In genomic region chrX:48981178-48981577, GRCh38 we compare ENCODE assay signal across 10 cellular contexts.
"Had no signal": no experiment of that assay in that cellular context is flagged by ENCODE, and none has a peak within 500 bp of the region (broad histone marks: within the 10 kb centered on the region; RNA-seq: fewer than 3 reads in every experiment).

No MANE protein-coding gene starts in this region.

- ATAC-seq: HCT116, HepG2 had no signal

- DNase-seq: GM23248, GOT3, H7, IMR-90, KBM-7 had no signal

- H3K4me2 ChIP-seq: KMS-11 had no signal

- H3K4me1 ChIP-seq: HAP-1 had no signal

- H3K9me3 ChIP-seq: HAP-1 had no signal

- H3K4me3 ChIP-seq: GM23248, HAP-1 had no signal

- FAIRE-seq: HepG2 had no signal

- H3K27ac ChIP-seq: GM23248, HL-60, KMS-11 had no signal

- H2AFZ ChIP-seq: GM23248 had no signal

- H3K9ac ChIP-seq: GM23248, KMS-11 had no signal
